Comparison of ENCODE assay signal across 19 cellular contexts in genomic region chr4:93436000-93436626, GRCh38.
"Had no signal": no experiment of that assay in that cellular context is flagged by ENCODE, and none has a peak within 500 bp of the region (broad histone marks: within the 10 kb centered on the region; RNA-seq: fewer than 3 reads in every experiment).

No MANE protein-coding gene starts in this region.

- H3K4me1 ChIP-seq: left ventricle myocardium inferior, right atrium auricular region, tibial nerve, upper lobe of left lung, vagina had no signal

- H3K9me3 ChIP-seq: left ventricle myocardium inferior, mucosa of descending colon, ovary, right atrium auricular region, tibial nerve, upper lobe of left lung, vagina had no signal

- H3K27ac ChIP-seq: left ventricle myocardium inferior, ovary, right atrium auricular region, skin epidermis, tibial nerve, upper lobe of left lung, vagina had no signal

- H3K4me3 ChIP-seq: left ventricle myocardium inferior, lung, mucosa of descending colon, ovary, right atrium auricular region, skin epidermis, tibial nerve, upper lobe of left lung, vagina had no signal

- ATAC-seq: mucosa of descending colon; naive thymus-derived CD4-positive, alpha-beta T cell; natural killer cell treated with Interleukin-12 subunit alpha and Interleukin-12 subunit beta and Interleukin-15 and Interleukin-18, amount 100 ng/mL, for 72 hours; sciatic nerve; stimulated activated effector memory CD8-positive, alpha-beta T cell treated with anti-CD3 and anti-CD28 coated beads, Interleukin-12 subunit alpha, Interleukin-12 subunit beta, amount 100 ng/mL, for 72 hours had no signal

- H3K27me3 ChIP-seq: ovary, right atrium auricular region, tibial nerve, upper lobe of left lung, vagina had no signal

- DNase-seq: hypothalamus; islet precursor cell; left ventricle myocardium inferior; midbrain; mucosa of descending colon; naive thymus-derived CD4-positive, alpha-beta T cell; ovary; stimulated activated CD4-positive, alpha-beta T cell treated with anti-CD3 and anti-CD28 coated beads, Interleukin-12 subunit alpha, Interleukin-12 subunit beta, amount 100 ng/mL, for 4 hours; stimulated activated CD4-positive, alpha-beta T cell treated with anti-CD3 and anti-CD28 coated beads, Interleukin-4, amount 100 ng/mL, for 24 hours; stimulated activated naive CD4-positive, alpha-beta T cell; upper lobe of left lung had no signal

- H3K36me3 ChIP-seq: left ventricle myocardium inferior, ovary, right atrium auricular region, tibial nerve, upper lobe of left lung, vagina had no signal
